8 cellular contexts compared by ENCODE assay signal in the genomic region with DNA sequence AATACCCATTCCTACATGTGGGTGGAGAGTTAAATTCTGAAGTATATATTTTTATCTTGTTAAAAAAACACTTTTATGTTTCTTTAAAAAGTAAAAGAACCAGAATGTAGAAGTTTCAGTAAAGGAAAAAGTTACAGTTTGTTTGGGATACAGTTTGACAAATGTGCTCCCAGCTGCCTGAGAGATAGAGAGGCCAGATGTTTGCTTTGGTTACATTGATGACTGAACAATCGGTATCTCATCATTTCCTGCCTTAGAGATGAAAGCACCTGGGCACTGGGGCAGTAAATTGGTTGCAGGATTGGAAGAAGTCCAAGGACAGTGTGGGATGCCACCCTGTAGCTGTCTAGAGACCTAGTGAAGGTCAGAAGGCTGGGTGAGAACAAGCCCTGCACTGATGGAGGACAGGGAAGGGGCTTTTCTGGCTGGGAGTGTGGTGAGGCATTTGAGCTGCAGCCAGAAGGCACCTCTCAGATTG. TPM values are rescaled to one million over a fixed set of nuclear protein-coding genes. Genes with fewer than 3 reads are reported as not detected.
DNase-seq lines count a peak whose midpoint lies in the region; ATAC-seq and TF ChIP-seq lines count a peak whose summit lies in the region.

No MANE protein-coding gene starts in this region.

- no peaks in the 10 kb centered on the region for H3K27me3 ChIP-seq in tibial artery

- ATAC-seq in GM19328 (IDR thresholded peaks at IDR 0.05; ENCODE audit: unreplicated experiment): no peak

- no peak overlapping the region for H3K4me3 ChIP-seq in fibroblast of villous mesenchyme (ENCODE audit: low read depth, low read length)
- no peak overlapping the region for H3K4me3 ChIP-seq in tibial artery

- H3K36me3 ChIP-seq in tibial artery: peaks cover 0 to 29% (median 13%) of the 10 kb centered on the region in 3 donors

- in situ Hi-C loops in SK-MEL-5 (cut with HindIII; ENCODE audit: low pct_unique_long_range_greater_than_20kb, low sequenced_read_pairs): no loop called here

- intact Hi-C loops in tibial artery (cut with DNase I; ENCODE audit: low total_unique reads): no loop called here

- peak overlapping the region; percentile 38 to 44 for H3K27ac ChIP-seq in tibial artery

- DNase-seq in activated gamma-delta T cell treated with Interleukin-2 at 50 U/mL for 16 hours (peak; percentile 14), activated gamma-delta T cell (lab: John Stamatoyannopoulos, UW) (no peak), SK-MEL-5 (ENCODE audit: low read depth, low spot score) (peak; percentile 75), fibroblast of villous mesenchyme (ENCODE audit: low read depth) (peak; percentile 67), tibial artery (no peak), CD1c-positive myeloid dendritic cell (ENCODE audit: extremely low spot score) (no peak), DMS79 treated with DMSO at 0.1 percent for 48 hours (lab: John Stamatoyannopoulos, UW) (no peak)

- TF ChIP-seq CTCF in fibroblast of villous mesenchyme (IDR thresholded peaks at IDR 0.05; ENCODE audit: insufficient read depth, low read depth, low read length) (no peak), tibial artery (IDR thresholded peaks at IDR 0.05) (no peak)

- peaks cover 0 to 61% (median 25%) of the 10 kb centered on the region in 4 donors for H3K4me1 ChIP-seq in tibial artery

- no peaks in the 10 kb centered on the region for H3K9me3 ChIP-seq in tibial artery

RNA-seq across cellular contexts. Expression of a gene that starts 16.6 kb away (rescaled TPM):
- 86.9 and 91.2 TPM in 2 replicates for total RNA-seq in SK-MEL-5 (2014; rRNA removed; shearing (Covaris generic))
- polyA plus RNA-seq in SK-MEL-5 (2015; cell fraction: cytosol; rRNA removed): 186 and 223 TPM in 2 replicates
- polyA plus RNA-seq in SK-MEL-5 (2015; cell fraction: nucleus; rRNA removed): 830 and 901 TPM in 2 replicates
- total RNA-seq in fibroblast of villous mesenchyme: 37.0 and 51.0 TPM in 2 replicates

RNA-seq across cellular contexts. Expression of a gene that starts 28.4 kb away (rescaled TPM):
- total RNA-seq in SK-MEL-5 (2014; rRNA removed; shearing (Covaris generic)): 18.4 and 22.7 TPM in 2 replicates
- 23.2 and 26.8 TPM in 2 replicates for polyA plus RNA-seq in SK-MEL-5 (2015; cell fraction: cytosol; rRNA removed)
- 56.9 and 66.9 TPM in 2 replicates for polyA plus RNA-seq in SK-MEL-5 (2015; cell fraction: nucleus; rRNA removed)
- total RNA-seq in fibroblast of villous mesenchyme: 29.3 and 31.1 TPM in 2 replicates

Comparison
In these comparisons a context has a peak if more than half of its experiments do, and no peak if none do; other contexts are left out.
1. DNase-seq: peak in activated gamma-delta T cell treated with Interleukin-2 at 50 U/mL for 16 hours (single experiment), SK-MEL-5 (single experiment) and fibroblast of villous mesenchyme (single experiment); none in activated gamma-delta T cell (single experiment), tibial artery (0 of 2), CD1c-positive myeloid dendritic cell (single experiment) and DMS79 treated with DMSO at 0.1 percent for 48 hours (single experiment).